20 cellular contexts compared by ENCODE assay signal in the genomic region with DNA sequence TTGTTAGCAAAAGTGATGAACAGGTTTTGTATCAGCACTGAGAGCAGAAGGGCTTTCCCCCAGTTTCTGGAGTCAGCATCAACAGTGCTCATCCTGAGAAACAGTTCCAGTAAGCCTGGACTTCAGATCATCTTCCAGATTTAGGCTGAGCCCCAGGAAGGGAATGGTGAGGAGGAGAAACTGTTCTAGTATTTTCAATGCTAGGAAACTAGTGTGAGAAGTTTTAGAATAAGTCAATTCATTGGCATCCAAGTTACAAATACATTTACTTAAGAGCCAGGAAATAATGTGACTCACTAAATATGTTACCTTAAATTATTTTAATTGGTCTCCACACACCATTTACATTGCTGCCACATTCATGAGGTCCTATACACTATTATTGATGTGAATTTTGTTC.
DNase-seq lines count a peak whose midpoint lies in the region; ATAC-seq, FAIRE-seq and TF ChIP-seq lines count a peak whose summit lies in the region.
"Had no signal": no experiment of that assay in that cellular context is flagged by ENCODE, and none has a peak within 500 bp of the region (broad histone marks: within the 10 kb centered on the region; RNA-seq: fewer than 3 reads in every experiment).

No MANE protein-coding gene starts in this region.

- H3K4me3 ChIP-seq in SK-N-SH (ENCODE audit: low read depth in 2 of 2, low read length in 1 of 2), result no peak overlapping the region
- no peak overlapping the region for H3K4me3 ChIP-seq in CD8-positive, alpha-beta T cell (ENCODE audit: low read depth, low read length)
- H3K4me3 ChIP-seq: ascending aorta, hepatocyte, ovary, right lobe of liver, suprapubic skin had no signal

- peak; percentile 78 for FAIRE-seq in H54 (lab: Jason Lieb, UNC)
- FAIRE-seq: GM18507 had no signal

- H3K4me1 Mint-ChIP-seq in type B pancreatic cell (ENCODE audit: unreplicated experiment), result peaks cover 20% of the 10 kb centered on the region
- no peaks in the 10 kb centered on the region for H3K4me1 Mint-ChIP-seq in CD8-positive, alpha-beta T cell (ENCODE audit: low read depth)
- H3K4me1 Mint-ChIP-seq: activated CD4-positive, alpha-beta T cell treated with anti-CD3 and anti-CD28 coated beads, Interleukin-2, amount 10 ng/mL, durations not matched to agents 24 days and 14 days; activated CD8-positive, alpha-beta memory T cell treated with anti-CD3 and anti-CD28 coated beads, Interleukin-2, amount 10 ng/mL, durations not matched to agents 7 days and 5 days; naive B cell had no signal

- no peak for TF ChIP-seq POLR2A in H54 (IDR thresholded peaks at IDR 0.05; ENCODE audit: low read depth, low read length)

- CTCF ChIA-PET in SK-N-SH (lab: Yijun Ruan, JAX), result interaction anchor here (1.1 kb wide), 1 partner anchor 124 kb away, joined by 3 read pairs; the partner anchor contains the start of gene SRGAP1
- CTCF ChIA-PET in CD8-positive, alpha-beta T cell (lab: Charles Lee), result no interaction called here

- H3K9me2 ChIP-seq in SK-N-SH, result no peaks in the 10 kb centered on the region

- H3K79me2 ChIP-seq in SK-N-SH (ENCODE audit: insufficient read depth), result peaks cover 14% of the 10 kb centered on the region

- no peak for ATAC-seq in esophagus mucosa
- no peak for ATAC-seq in CD8-positive, alpha-beta T cell
- ATAC-seq: activated CD8-positive, alpha-beta memory T cell treated with anti-CD3 and anti-CD28 coated beads, Interleukin-2, amount 10 ng/mL, durations not matched to agents 7 days and 5 days; activated naive CD4-positive, alpha-beta T cell treated with anti-CD3 and anti-CD28 coated beads, Interleukin-2, amount 50 U/mL, for 72 hours; right lobe of liver had no signal

- POLR2A ChIA-PET in SK-N-SH (lab: Yijun Ruan, JAX), result no interaction called here
- POLR2A ChIA-PET in CD8-positive, alpha-beta T cell (lab: Charles Lee), result no interaction called here

- H3K27me3 Mint-ChIP-seq in type B pancreatic cell, result no peaks in the 10 kb centered on the region
- peaks cover 13% of the 10 kb centered on the region for H3K27me3 Mint-ChIP-seq in CD8-positive, alpha-beta T cell (ENCODE audit: low read depth)

- H3K27me3 ChIP-seq in SK-N-SH (ENCODE audit: insufficient read depth), result no peaks in the 10 kb centered on the region
- no peaks in the 10 kb centered on the region for H3K27me3 ChIP-seq in CD8-positive, alpha-beta T cell (ENCODE audit: insufficient read depth, low read length)
- H3K27me3 ChIP-seq: ascending aorta, hepatocyte, ovary, right lobe of liver, suprapubic skin had no signal

- intact Hi-C loops in CD8-positive, alpha-beta T cell (cut with DNase I, micrococcal nuclease), result no loop called here

- no peak overlapping the region for H3K4me2 ChIP-seq in SK-N-SH
- H3K4me2 ChIP-seq: hepatocyte had no signal

- H3K9ac ChIP-seq in SK-N-SH, result no peak overlapping the region

- H3K4me1 ChIP-seq in SK-N-SH (ENCODE audit: control insufficient read depth in 1 of 2, insufficient read depth in 2 of 2, low read depth in 1 of 2, low read length in 1 of 2), result peaks cover 26% of the 10 kb centered on the region in 2 experiments; a peak in 3 of 4 replicates
- no peaks in the 10 kb centered on the region for H3K4me1 ChIP-seq in CD8-positive, alpha-beta T cell (ENCODE audit: insufficient read depth, low read length)
- H3K4me1 ChIP-seq: ascending aorta, right lobe of liver had no signal

- no peaks in the 10 kb centered on the region for H3K9me3 Mint-ChIP-seq in type B pancreatic cell
- no peaks in the 10 kb centered on the region for H3K9me3 Mint-ChIP-seq in CD8-positive, alpha-beta T cell
- H3K9me3 Mint-ChIP-seq: activated CD4-positive, alpha-beta T cell treated with anti-CD3 and anti-CD28 coated beads, Interleukin-2, amount 10 ng/mL, durations not matched to agents 24 days and 14 days; activated naive CD4-positive, alpha-beta T cell treated with anti-CD3 and anti-CD28 coated beads, Interleukin-2, amount 50 U/mL, for 72 hours; activated T-helper 1 cell treated with anti-CD3 and anti-CD28 coated beads, Interleukin-12 subunit alpha, Interleukin-12 subunit beta, Interleukin-2, Interleukin-4 antibody, amounts not matched to agents 30 ng/mL and 10 ng/mL and 1 ng/mL, durations not matched to agents 14 hours and 24 hours and 36 hours had no signal

- no peaks in the 10 kb centered on the region for H3K9me3 ChIP-seq in SK-N-SH
- H3K9me3 ChIP-seq in CD8-positive, alpha-beta T cell (ENCODE audit: low read length), result no peaks in the 10 kb centered on the region
- H3K9me3 ChIP-seq: ascending aorta, ovary, right lobe of liver, suprapubic skin had no signal

- H3K4me3 Mint-ChIP-seq in type B pancreatic cell, result no peak overlapping the region
- H3K4me3 Mint-ChIP-seq in CD8-positive, alpha-beta T cell, result no peak overlapping the region
- H3K4me3 Mint-ChIP-seq: activated CD4-positive, alpha-beta T cell treated with anti-CD3 and anti-CD28 coated beads, Interleukin-2, amount 10 ng/mL, durations not matched to agents 24 days and 14 days; activated CD8-positive, alpha-beta memory T cell treated with anti-CD3 and anti-CD28 coated beads, Interleukin-2, amount 10 ng/mL, durations not matched to agents 7 days and 5 days; activated T-helper 1 cell treated with anti-CD3 and anti-CD28 coated beads, Interleukin-12 subunit alpha, Interleukin-12 subunit beta, Interleukin-2, Interleukin-4 antibody, amounts not matched to agents 30 ng/mL and 10 ng/mL and 1 ng/mL, durations not matched to agents 14 hours and 24 hours and 36 hours; naive B cell had no signal

- no peak overlapping the region for H2AFZ ChIP-seq in SK-N-SH (ENCODE audit: low read depth)
- H2AFZ ChIP-seq: hepatocyte had no signal

- no peaks in the 10 kb centered on the region for H3K36me3 Mint-ChIP-seq in type B pancreatic cell
- no peaks in the 10 kb centered on the region for H3K36me3 Mint-ChIP-seq in CD8-positive, alpha-beta T cell
- H3K36me3 Mint-ChIP-seq: activated CD8-positive, alpha-beta memory T cell treated with anti-CD3 and anti-CD28 coated beads, Interleukin-2, amount 10 ng/mL, durations not matched to agents 7 days and 5 days; activated naive CD4-positive, alpha-beta T cell treated with anti-CD3 and anti-CD28 coated beads, Interleukin-2, amount 50 U/mL, for 72 hours; naive B cell had no signal

- H3K27ac Mint-ChIP-seq in type B pancreatic cell, result peak overlapping the region; percentile 34
- H3K27ac Mint-ChIP-seq in CD8-positive, alpha-beta T cell, result no peak overlapping the region
- H3K27ac Mint-ChIP-seq: activated CD4-positive, alpha-beta T cell treated with anti-CD3 and anti-CD28 coated beads, Interleukin-2, amount 10 ng/mL, durations not matched to agents 24 days and 14 days; activated CD8-positive, alpha-beta memory T cell treated with anti-CD3 and anti-CD28 coated beads, Interleukin-2, amount 10 ng/mL, durations not matched to agents 7 days and 5 days; activated naive CD4-positive, alpha-beta T cell treated with anti-CD3 and anti-CD28 coated beads, Interleukin-2, amount 50 U/mL, for 72 hours; activated T-helper 1 cell treated with anti-CD3 and anti-CD28 coated beads, Interleukin-12 subunit alpha, Interleukin-12 subunit beta, Interleukin-2, Interleukin-4 antibody, amounts not matched to agents 30 ng/mL and 10 ng/mL and 1 ng/mL, durations not matched to agents 14 hours and 24 hours and 36 hours; naive B cell had no signal

- H3K36me3 ChIP-seq in SK-N-SH (replicated peaks in 1 of 2; ENCODE audit: control insufficient read depth in 1 of 2, insufficient read depth in 2 of 2, low read length in 1 of 2), result no peaks in the 10 kb centered on the region
- H3K36me3 ChIP-seq in CD8-positive, alpha-beta T cell (ENCODE audit: insufficient read depth, low read length), result no peaks in the 10 kb centered on the region
- H3K36me3 ChIP-seq: ascending aorta, ovary, right lobe of liver, suprapubic skin had no signal

- DNase-seq in H54 (ENCODE audit: insufficient read length, low spot score), result no peak
- DNase-seq in SK-N-SH, result no peak
- DNase-seq in fibroblast of gingiva (ENCODE audit: low read depth), result peak; percentile 6
- no peak for DNase-seq in type B pancreatic cell (ENCODE audit: extremely low spot score, unreplicated experiment)
- no peak for DNase-seq in CD8-positive, alpha-beta T cell
- DNase-seq in ureter (ENCODE audit: low spot score), result no peak
- DNase-seq: activated CD4-positive, alpha-beta T cell treated with anti-CD3 and anti-CD28 coated beads, Interleukin-2, amount 10 ng/mL, durations not matched to agents 24 days and 14 days; activated CD8-positive, alpha-beta memory T cell treated with anti-CD3 and anti-CD28 coated beads, Interleukin-2, amount 10 ng/mL, durations not matched to agents 7 days and 5 days; naive B cell; NCI-H1694; ovary; right lobe of liver; SHP77 treated with DMSO at 0.1 percent for 48 hours had no signal

- H4K20me1 ChIP-seq in SK-N-SH (ENCODE audit: insufficient read depth), result no peaks in the 10 kb centered on the region

- 0 out of 2 replicates have a peak, but pooled peaks have one; percentile 1 for TF ChIP-seq RAD21 in SK-N-SH (IDR thresholded peaks at IDR 0.05; ENCODE audit: low read length)

- TF ChIP-seq CTCF in SK-N-SH (IDR thresholded peaks at IDR 0.05), result no peak
- TF ChIP-seq CTCF in type B pancreatic cell (conservative IDR thresholded peaks at IDR 0.05), result no peak
- no peak for TF ChIP-seq CTCF in CD8-positive, alpha-beta T cell (IDR thresholded peaks at IDR 0.05)

- H3F3A ChIP-seq in SK-N-SH (replicated peaks; ENCODE audit: insufficient read depth), result peaks cover 11% of the 10 kb centered on the region

- peak in 1 of 2 experiments; percentile 4; a peak in 2 of 4 replicates for TF ChIP-seq EP300 in SK-N-SH (IDR thresholded peaks at IDR 0.05; ENCODE audit: borderline replicate concordance in 1 of 2, low read depth in 1 of 2, low read length in 1 of 2)

- peak overlapping the region; percentile 28 to 72 for H3K27ac ChIP-seq in SK-N-SH (ENCODE audit: low read depth in 2 of 2, low read length in 1 of 2)
- no peak overlapping the region for H3K27ac ChIP-seq in CD8-positive, alpha-beta T cell (ENCODE audit: low read depth, low read length)
- H3K27ac ChIP-seq: ascending aorta, hepatocyte, ovary, right lobe of liver, suprapubic skin had no signal

TF ChIP-seq in SK-N-SH, 30 proteins besides CTCF, POLR2A, EP300 and RAD21:
- no peak for TF ChIP-seq GATA2 (CRISPR knock-in tag; IDR thresholded peaks at IDR 0.05)
- TF ChIP-seq, protein P1, sequence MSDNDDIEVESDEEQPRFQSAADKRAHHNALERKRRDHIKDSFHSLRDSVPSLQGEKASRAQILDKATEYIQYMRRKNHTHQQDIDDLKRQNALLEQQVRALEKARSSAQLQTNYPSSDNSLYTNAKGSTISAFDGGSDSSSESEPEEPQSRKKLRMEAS (IDR thresholded peaks at IDR 0.05; ENCODE audit: low read depth), result no peak
- no peak for TF ChIP-seq TAF1 (IDR thresholded peaks at IDR 0.05; ENCODE audit: borderline replicate concordance, low read depth, low read length)
TF ChIP-seq in SK-N-SH: peak in this region for 0.
